1 cellular context compared by ENCODE assay signal in the genomic region with DNA sequence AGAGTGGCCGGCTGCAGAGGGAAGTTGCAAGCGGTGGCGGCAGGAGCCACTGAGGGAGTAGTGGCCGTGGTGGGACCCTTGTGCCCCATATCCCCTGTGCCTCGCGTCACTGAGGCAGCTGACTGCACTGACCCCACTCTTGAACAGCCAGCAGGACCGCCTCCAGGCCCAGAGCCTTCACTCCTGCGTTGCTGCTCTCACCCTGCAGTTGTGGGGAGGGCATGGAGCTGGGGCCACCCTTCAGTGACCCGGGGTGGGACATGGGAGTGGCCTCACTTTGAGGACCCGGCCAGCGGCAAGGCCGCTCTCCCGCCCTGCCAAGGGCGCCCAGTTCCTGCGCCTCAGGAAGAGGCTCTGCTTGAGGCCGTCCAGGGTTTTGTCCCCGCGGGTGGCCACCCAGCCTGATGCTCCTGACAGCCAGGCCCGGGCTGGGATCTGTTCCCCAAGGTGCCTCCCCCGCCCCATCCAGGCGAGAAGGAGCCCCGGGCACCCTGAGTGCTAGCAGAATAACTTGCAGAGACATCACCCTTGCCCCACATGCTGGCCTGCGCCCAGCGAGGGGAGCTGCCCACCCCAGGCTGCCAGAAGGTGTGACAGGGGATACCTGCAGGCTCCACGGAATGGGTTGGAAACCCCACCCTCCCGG.
TF ChIP-seq lines count a peak whose summit lies in the region.

No MANE protein-coding gene starts in this region.

TF ChIP-seq in endothelial cell of umbilical vein, 7 proteins besides CTCF, POLR2A, EP300 and RAD21:
- no peak for TF ChIP-seq POLR2AphosphoS5 (IDR thresholded peaks at IDR 0.05; ENCODE audit: insufficient read depth, low read depth, low read length)
- no peak for TF ChIP-seq FOS (IDR thresholded peaks at IDR 0.05; ENCODE audit: borderline replicate concordance, insufficient read depth, low read length)
- no peak for TF ChIP-seq JUN (IDR thresholded peaks at IDR 0.05; ENCODE audit: borderline replicate concordance, insufficient read depth, insufficient read length, low read depth)
- no peak for TF ChIP-seq GATA2 (IDR thresholded peaks at IDR 0.05; ENCODE audit: insufficient read depth, insufficient read length, low read depth, low read length)
- TF ChIP-seq, protein P1, sequence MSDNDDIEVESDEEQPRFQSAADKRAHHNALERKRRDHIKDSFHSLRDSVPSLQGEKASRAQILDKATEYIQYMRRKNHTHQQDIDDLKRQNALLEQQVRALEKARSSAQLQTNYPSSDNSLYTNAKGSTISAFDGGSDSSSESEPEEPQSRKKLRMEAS (IDR thresholded peaks at IDR 0.05; ENCODE audit: insufficient read depth, insufficient read length): no peak
- TF ChIP-seq EZH2 (IDR thresholded peaks at IDR 0.05; ENCODE audit: borderline replicate concordance, low read depth, low read length, severe bottlenecking): no peak
- no peak for TF ChIP-seq MYC (IDR thresholded peaks at IDR 0.05; ENCODE audit: low read depth, low read length)
